1 cellular context compared by ENCODE assay signal in genomic region chr5:135218486-135218755, GRCh38.
TF ChIP-seq lines count a peak whose summit lies in the region.

No MANE protein-coding gene starts in this region.

TF ChIP-seq in WTC11, 78 proteins besides CTCF, POLR2A, EP300 and RAD21 (continued from another document):
- TF ChIP-seq ATF1 (CRISPR knock-in tag; IDR thresholded peaks at IDR 0.05), result no peak
- TF ChIP-seq TCF7 (CRISPR knock-in tag; IDR thresholded peaks at IDR 0.05; ENCODE audit: low read depth), result no peak
- no peak for TF ChIP-seq TEAD1 (CRISPR knock-in tag; IDR thresholded peaks at IDR 0.05)
- TF ChIP-seq ZNF138 (CRISPR knock-in tag; conservative IDR thresholded peaks at IDR 0.05), result no peak
- TF ChIP-seq PRDM15 (CRISPR knock-in tag; IDR thresholded peaks at IDR 0.05), result no peak
- TF ChIP-seq IRF1 (CRISPR knock-in tag; IDR thresholded peaks at IDR 0.05), result no peak
- no peak for TF ChIP-seq MXD4 (CRISPR knock-in tag; IDR thresholded peaks at IDR 0.05; ENCODE audit: borderline replicate concordance)
- no peak for TF ChIP-seq ESRRA (CRISPR knock-in tag; IDR thresholded peaks at IDR 0.05; ENCODE audit: borderline replicate concordance)
- TF ChIP-seq ELF4 (CRISPR knock-in tag; IDR thresholded peaks at IDR 0.05; ENCODE audit: low read depth), result no peak
- no peak for TF ChIP-seq ZNF317 (CRISPR knock-in tag; IDR thresholded peaks at IDR 0.05; ENCODE audit: borderline replicate concordance, low read depth)
- no peak for TF ChIP-seq JUN (CRISPR knock-in tag; IDR thresholded peaks at IDR 0.05)
- no peak for TF ChIP-seq ETV6 (CRISPR knock-in tag; IDR thresholded peaks at IDR 0.05)
- TF ChIP-seq SMAD4 (CRISPR knock-in tag; IDR thresholded peaks at IDR 0.05), result no peak
TF ChIP-seq in WTC11: peak in this region for 0.
